ENCODE assay signal across 8 cellular contexts in the genomic region with DNA sequence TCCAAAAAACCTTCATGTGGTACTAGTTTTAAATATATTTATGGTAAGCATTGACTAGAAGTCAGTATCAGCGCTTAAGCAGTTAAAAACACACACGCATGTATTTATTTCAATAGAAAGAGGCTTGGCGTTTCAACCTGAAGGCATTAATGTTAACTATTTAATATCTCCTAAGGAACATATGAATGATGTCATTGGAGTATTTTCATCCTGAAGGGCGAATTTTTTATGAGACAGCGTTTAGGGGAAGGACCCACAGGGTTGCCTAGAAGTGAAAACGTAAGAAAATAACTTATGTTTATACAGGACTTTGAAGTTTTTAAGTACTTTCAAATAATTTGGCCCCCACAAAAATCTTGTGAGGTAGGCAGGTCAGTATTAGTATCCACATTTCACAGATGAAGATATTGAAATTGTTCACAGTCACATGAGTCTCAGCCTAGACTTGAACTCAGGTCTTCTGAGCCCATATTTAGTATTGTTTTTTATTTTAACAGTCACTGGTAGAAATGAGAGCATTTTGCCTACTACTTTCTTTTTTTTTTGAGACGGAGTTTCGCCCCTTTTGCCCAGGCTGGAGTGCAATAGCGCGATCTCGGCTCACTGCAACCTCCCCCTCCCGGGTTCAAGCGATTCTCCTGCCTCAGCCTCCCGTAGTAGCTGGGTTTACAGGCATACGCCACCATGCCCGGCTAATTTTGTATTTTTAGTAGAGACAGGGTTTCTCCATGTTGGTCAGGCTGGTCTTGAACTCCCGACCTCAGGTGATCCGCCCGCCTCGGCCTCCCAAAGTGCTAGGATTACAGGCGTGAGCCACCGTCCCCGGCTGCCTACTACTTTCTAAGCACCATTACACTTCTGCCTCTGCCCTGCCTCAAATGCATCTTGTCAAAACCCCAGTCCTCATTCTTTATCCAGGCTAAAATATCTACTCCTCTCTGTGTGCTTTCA. TPM values are rescaled to one million over a fixed set of nuclear protein-coding genes. Genes with fewer than 3 reads are reported as not detected.
DNase-seq lines count a peak whose midpoint lies in the region; ATAC-seq, FAIRE-seq and TF ChIP-seq lines count a peak whose summit lies in the region.

No MANE protein-coding gene starts in this region.

- peak overlapping the region in 1 of 2 experiments; percentile 47 for H3K4ac ChIP-seq in mesenchymal stem cell (ENCODE audit: low read depth in 1 of 2, low read length in 2 of 2)

- H2BK120ac ChIP-seq in mesenchymal stem cell (ENCODE audit: low read depth, low read length), result no peak overlapping the region

- H2BK12ac ChIP-seq in mesenchymal stem cell (ENCODE audit: low read length in 2 of 2), result no peak overlapping the region

- H3K79me1 ChIP-seq in mesenchymal stem cell (replicated peaks; ENCODE audit: low read length, poor library complexity, severe bottlenecking), result peaks cover 7% of the 10 kb centered on the region

- no peak overlapping the region for H2BK15ac ChIP-seq in mesenchymal stem cell (ENCODE audit: low read depth, poor library complexity, severe bottlenecking)

- H3K4me2 ChIP-seq in GM12878 (ENCODE audit: control insufficient read depth, insufficient read depth) (peak overlapping the region; percentile 89), mesenchymal stem cell (ENCODE audit: low read length, poor library complexity, severe bottlenecking) (peak overlapping the region; percentile 39)

- TF ChIP-seq POLR2A in GM12878 (IDR thresholded peaks at IDR 0.05; ENCODE audit: low read depth, low read length), result no peak

- DNase-seq in right atrium auricular region (ENCODE audit: low spot score) (no peak), left cardiac atrium (no peak), GM12878 (ENCODE audit: low read depth, low spot score) (no peak), mesenchymal stem cell (peak; percentile 24), NK-92 (lab: John Stamatoyannopoulos, UW; ENCODE audit: unreplicated experiment) (no peak), occipital lobe (lab: John Stamatoyannopoulos, UW) (no peak), NAMALWA (ENCODE audit: low spot score) (no peak)

- H2BK5ac ChIP-seq in mesenchymal stem cell (ENCODE audit: low read depth, low read length, poor library complexity, severe bottlenecking), result no peak overlapping the region

- H4K91ac ChIP-seq in mesenchymal stem cell (ENCODE audit: low read length), result no peak overlapping the region

- H3K4me3 ChIP-seq in right atrium auricular region (peak overlapping the region; percentile 86 to 93), GM12878 (peak overlapping the region; percentile 87), mesenchymal stem cell (ENCODE audit: insufficient read depth in 1 of 2, low read depth in 1 of 2, low read length in 2 of 2) (peak overlapping the region in 1 of 2 experiments; percentile 100)

- intact Hi-C loops in left cardiac atrium (cut with DNase I), result loop anchor here in 1 of 2 donors (2.0 kb wide), 1 partner anchor 152 kb away; no protein-coding TSS in a partner anchor
- intact Hi-C loops in GM12878 (cut with micrococcal nuclease; ENCODE audit: unreplicated experiment), result loop anchor here (5.0 kb wide), 1 partner anchor 51 kb away; the partner anchor contains the start of gene STN1

- no peak overlapping the region for H4K8ac ChIP-seq in mesenchymal stem cell (ENCODE audit: low read length)

- H3K9me3 ChIP-seq in right atrium auricular region, result no peaks in the 10 kb centered on the region
- no peaks in the 10 kb centered on the region for H3K9me3 ChIP-seq in GM12878 (replicated peaks; ENCODE audit: control insufficient read depth, insufficient read depth, low read length)
- H3K9me3 ChIP-seq in mesenchymal stem cell (ENCODE audit: control insufficient read depth, low read length), result no peaks in the 10 kb centered on the region

- no peak for FAIRE-seq in GM12878 (lab: Jason Lieb, UNC)

- ATAC-seq in left cardiac atrium, result no peak
- ATAC-seq in GM12878, result peak; percentile 6
- ATAC-seq in GM21367 (IDR thresholded peaks at IDR 0.05; ENCODE audit: unreplicated experiment), result no peak

- H3K9ac ChIP-seq in GM12878 (ENCODE audit: control insufficient read depth, insufficient read depth, low read length) (no peak overlapping the region; the same call in 1 of the 2 replicates), mesenchymal stem cell (ENCODE audit: low read length) (peak overlapping the region; percentile 99)

- no peak overlapping the region for H3K23ac ChIP-seq in mesenchymal stem cell (ENCODE audit: low read length in 2 of 2)

- POLR2A ChIA-PET in GM12878 (lab: Charles Lee), result interaction anchor here (0.9 to 1.9 kb wide), 8 partner anchors 15 to 154 kb away, joined by 3 to 19 read pairs (median 5); partner anchors contain the start of gene SFR1

- peak overlapping the region; percentile 98 for H3K27ac ChIP-seq in right atrium auricular region
- H3K27ac ChIP-seq in GM12878 (ENCODE audit: control insufficient read depth, insufficient read depth), result peak overlapping the region; percentile 5; the same call in 1 of the 2 replicates
- no peak overlapping the region for H3K27ac ChIP-seq in mesenchymal stem cell (ENCODE audit: low read length, poor library complexity, severe bottlenecking)

- TF ChIP-seq EP300 in GM12878 (IDR thresholded peaks at IDR 0.05; ENCODE audit: borderline replicate concordance in 1 of 2, control insufficient read depth in 1 of 2, low read depth in 2 of 2, low read length in 2 of 2), result no peak

- CTCF ChIA-PET in GM12878 (lab: Yijun Ruan, JAX), result interaction anchor here (0.7 to 1.5 kb wide), 11 partner anchors 8 to 155 kb away, joined by 3 to 8 read pairs (median 3); partner anchors contain the start of gene SFR1

- H3K14ac ChIP-seq in mesenchymal stem cell (ENCODE audit: low read length in 2 of 2), result no peak overlapping the region

- H4K20me1 ChIP-seq in GM12878 (ENCODE audit: control insufficient read depth, insufficient read depth), result no peaks in the 10 kb centered on the region

- H3K4me1 ChIP-seq in right atrium auricular region, result peaks cover 0 to 36% of the 10 kb centered on the region in 2 donors
- no peaks in the 10 kb centered on the region; the same call in 1 of the 2 replicates for H3K4me1 ChIP-seq in GM12878 (ENCODE audit: control insufficient read depth, insufficient read depth, low read length)
- H3K4me1 ChIP-seq in mesenchymal stem cell (ENCODE audit: control insufficient read depth, insufficient read depth, low read depth, low read length), result peaks cover 7% of the 10 kb centered on the region

- no peak for TF ChIP-seq RAD21 in GM12878 (IDR thresholded peaks at IDR 0.05; ENCODE audit: insufficient read depth, low read depth, low read length)

- no peak for TF ChIP-seq CTCF in right atrium auricular region (IDR thresholded peaks at IDR 0.05)
- no peak for TF ChIP-seq CTCF in GM12878 (IDR thresholded peaks at IDR 0.05 in 2 of 3, conservative IDR thresholded peaks at IDR 0.05 in 1 of 3; ENCODE audit: control insufficient read depth in 2 of 3, extremely low read depth in 1 of 3, insufficient read depth in 1 of 3, low read depth in 3 of 3, low read length in 3 of 3)

- H2AFZ ChIP-seq in GM12878 (ENCODE audit: control insufficient read depth, low read depth, low read length) (no peak overlapping the region), mesenchymal stem cell (ENCODE audit: low read depth, low read length) (no peak overlapping the region)

- H3K27me3 ChIP-seq in right atrium auricular region (no peaks in the 10 kb centered on the region), GM12878 (replicated peaks in 1 of 2; ENCODE audit: control insufficient read depth in 2 of 2, insufficient read depth in 2 of 2, low read length in 1 of 2) (no peaks in the 10 kb centered on the region), mesenchymal stem cell (ENCODE audit: control insufficient read depth in 1 of 2, insufficient read depth in 1 of 2, low read length in 2 of 2) (no peaks in the 10 kb centered on the region)

- WGBS in GM12878 (ENCODE audit: insufficient coverage, insufficient replicate concordance, low lambda C conversion rate, missing lambda C conversion rate), result 68% methylated on average over 21 of the region's 23 CpGs
- WGBS in mesenchymal stem cell, result 80% methylated on average over 19 of the region's 23 CpGs

- BruUV-seq in GM12878 (replicated peaks; lab: Mats Ljungman, UMichigan), result no TSS peak

- RAD21 ChIA-PET in GM12878 (lab: Charles Lee; ENCODE audit: unreplicated experiment), result interaction anchor here (0.9 to 3.1 kb wide), 4 partner anchors 14 to 154 kb away, joined by 3 to 15 read pairs (median 4); no protein-coding TSS in a partner anchor

- SMC1A ChIA-PET in GM12878 (lab: Charles Lee; ENCODE audit: uncharacterized antibody, unreplicated experiment), result interaction anchor here (0.6 to 3.0 kb wide), 8 partner anchors 10 to 141 kb away, joined by 4 to 9 read pairs (median 6); no protein-coding TSS in a partner anchor

- H2AK5ac ChIP-seq in mesenchymal stem cell (ENCODE audit: low read length, severe bottlenecking), result no peak overlapping the region

- H3K79me2 ChIP-seq in GM12878 (ENCODE audit: control insufficient read depth, insufficient read depth, low read length), result peaks cover 47% of the 10 kb centered on the region

- H3K18ac ChIP-seq in mesenchymal stem cell (ENCODE audit: low read depth in 1 of 2, low read length in 2 of 2), result no peak overlapping the region

- H3K36me3 ChIP-seq in right atrium auricular region (no peaks in the 10 kb centered on the region), GM12878 (ENCODE audit: control insufficient read depth in 2 of 2, insufficient read depth in 2 of 2, low read length in 1 of 2) (no peaks in the 10 kb centered on the region), mesenchymal stem cell (ENCODE audit: control insufficient read depth in 1 of 2, insufficient read depth in 2 of 2, low read depth in 1 of 2, low read length in 2 of 2) (no peaks in the 10 kb centered on the region)

- in situ Hi-C loops in GM12878 (cut with MboI), result loop anchor here (5.0 kb wide), 1 partner anchor 154 kb away; the partner anchor contains the start of gene SFR1

RNA-seq across cellular contexts. Expression of gene SLK, which starts 1.8 kb away (rescaled TPM):
- total RNA-seq in right atrium auricular region, result 10 to 100 TPM; 42.4 to 57.3 TPM
- 10 to 100 TPM; 29.0 to 42.2 TPM for total RNA-seq in left cardiac atrium
- 36.3 TPM in 2 replicates for total RNA-seq in GM12878 (2013; cell fraction: nucleolus; rRNA removed)
- 15.1 and 16.8 TPM in 2 replicates for total RNA-seq in GM12878 (2014; rRNA removed)
- total RNA-seq in GM12878 (2014; rRNA removed; fragmentation: Illumina TruSeq; extraction: Trizol), result 24.2 and 27.0 TPM in 2 replicates
- 15.0 and 17.5 TPM in 2 replicates for total RNA-seq in GM12878 (2021)
- 4.9 TPM for polyA plus RNA-seq in GM12878 (2011; ENCODE audit: low read depth)
- 12.8 and 21.1 TPM in 2 replicates for polyA plus RNA-seq in GM12878 (2011; rRNA removed)
- 3.3 and 3.8 TPM in 2 replicates for polyA plus RNA-seq in GM12878 (2011; cell fraction: cytosol; rRNA removed)
- polyA plus RNA-seq in GM12878 (2011; cell fraction: nucleus; rRNA removed), result 9.1 and 11.5 TPM in 2 replicates
- 6.0 and 9.6 TPM in 2 replicates for polyA plus RNA-seq in GM12878 (2012)
- 16.8 and 20.8 TPM in 2 replicates for polyA plus RNA-seq in GM12878 (2014; fragmentation: Illumina TruSeq; extraction: Trizol)
- polyA plus RNA-seq in GM12878 (2014; fragmentation: Nextera tagmentation; extraction: Ambion mirVana), result 1 to 10 TPM; 6.0 to 6.4 TPM
- 7.4 and 9.3 TPM in 2 replicates for polyA plus RNA-seq in GM12878 (2014; rRNA removed)
- 1 to 10 TPM; 2.5 to 3.4 TPM for polyA plus RNA-seq in GM12878 (2016; fragmentation: Nextera tagmentation; extraction: Ambion mirVana)
- 8.0 and 10.5 TPM in 2 replicates for polyA minus RNA-seq in GM12878 (2011; rRNA and poly(A)+ RNA removed)
- polyA minus RNA-seq in GM12878 (2011; cell fraction: cytosol; rRNA and poly(A)+ RNA removed), result 6.9 and 12.6 TPM in 2 replicates
- polyA minus RNA-seq in GM12878 (2011; cell fraction: nucleus; rRNA and poly(A)+ RNA removed), result 6.3 and 8.2 TPM in 2 replicates
- polyA plus RNA-seq in mesenchymal stem cell (2013, experiment 1 of 2), result 29.7 TPM
- 29.4 TPM for polyA plus RNA-seq in mesenchymal stem cell (2013, experiment 2 of 2)
- 76.7 TPM for total RNA-seq in occipital lobe

RNA-seq across cellular contexts. Expression of gene STN1, which starts 50.7 kb away (rescaled TPM):
- total RNA-seq in right atrium auricular region, result 10 to 100 TPM; 26.8 to 35.3 TPM
- 10 to 100 TPM; 26.7 to 28.5 TPM for total RNA-seq in left cardiac atrium
- total RNA-seq in GM12878 (2013; cell fraction: nucleolus; rRNA removed), result 23.1 and 23.8 TPM in 2 replicates
- 26.7 and 33.4 TPM in 2 replicates for total RNA-seq in GM12878 (2014; rRNA removed)
- total RNA-seq in GM12878 (2014; rRNA removed; fragmentation: Illumina TruSeq; extraction: Trizol), result 30.4 and 33.3 TPM in 2 replicates
- 21.7 and 22.2 TPM in 2 replicates for total RNA-seq in GM12878 (2021)
- 16.4 TPM for polyA plus RNA-seq in GM12878 (2011; ENCODE audit: low read depth)
- polyA plus RNA-seq in GM12878 (2011; rRNA removed), result 31.8 and 35.7 TPM in 2 replicates
- polyA plus RNA-seq in GM12878 (2011; cell fraction: cytosol; rRNA removed), result 25.6 and 29.5 TPM in 2 replicates
- 14.9 and 19.3 TPM in 2 replicates for polyA plus RNA-seq in GM12878 (2011; cell fraction: nucleus; rRNA removed)
- 17.3 and 22.5 TPM in 2 replicates for polyA plus RNA-seq in GM12878 (2012)
- polyA plus RNA-seq in GM12878 (2014; fragmentation: Illumina TruSeq; extraction: Trizol), result 28.7 and 31.1 TPM in 2 replicates
- 10 to 100 TPM; 26.5 to 27.8 TPM for polyA plus RNA-seq in GM12878 (2014; fragmentation: Nextera tagmentation; extraction: Ambion mirVana)
- polyA plus RNA-seq in GM12878 (2014; rRNA removed), result 24.9 and 29.3 TPM in 2 replicates
- 10 to 100 TPM; 26.7 to 31.6 TPM for polyA plus RNA-seq in GM12878 (2016; fragmentation: Nextera tagmentation; extraction: Ambion mirVana)
- polyA minus RNA-seq in GM12878 (2011; rRNA and poly(A)+ RNA removed), result 23.8 and 24.4 TPM in 2 replicates
- polyA minus RNA-seq in GM12878 (2011; cell fraction: cytosol; rRNA and poly(A)+ RNA removed), result 5.9 and 7.6 TPM in 2 replicates
- polyA minus RNA-seq in GM12878 (2011; cell fraction: nucleus; rRNA and poly(A)+ RNA removed), result 7.4 TPM in 2 replicates
- 18.5 TPM for polyA plus RNA-seq in mesenchymal stem cell (2013, experiment 1 of 2)
- polyA plus RNA-seq in mesenchymal stem cell (2013, experiment 2 of 2), result 19.1 TPM
- 3.1 TPM for total RNA-seq in occipital lobe
